17 cellular contexts compared by ENCODE assay signal in genomic region chr9:37618817-37619216, GRCh38. TPM values are rescaled to one million over a fixed set of nuclear protein-coding genes. Genes with fewer than 3 reads are reported as not detected.
DNase-seq lines count a peak whose midpoint lies in the region; FAIRE-seq and TF ChIP-seq lines count a peak whose summit lies in the region.
"Had no signal": no experiment of that assay in that cellular context is flagged by ENCODE, and none has a peak within 500 bp of the region (broad histone marks: within the 10 kb centered on the region; RNA-seq: fewer than 3 reads in every experiment).

No MANE protein-coding gene starts in this region.

- H3K36me3 ChIP-seq in SJCRH30, result no peaks in the 10 kb centered on the region
- no peaks in the 10 kb centered on the region for H3K36me3 ChIP-seq in small intestine (ENCODE audit: control insufficient read depth in 2 of 2, insufficient read depth in 2 of 2, low read length in 2 of 2)
- H3K36me3 ChIP-seq: gastroesophageal sphincter, Peyer's patch had no signal

- DNase-seq in HCEC 1CT, result peak; percentile 80
- no peak for DNase-seq in SJCRH30
- DNase-seq in fibroblast of the aortic adventitia (ENCODE audit: low read depth), result peak; percentile 42
- no peak for DNase-seq in urothelium cell line (ENCODE audit: low spot score)
- DNase-seq in small intestine, result no peak
- no peak for DNase-seq in activated CD4-positive, CD25-positive, alpha-beta regulatory T cell treated with anti-CD3 and anti-CD28 coated beads, Interleukin-2, amount 50 U/mL, for 72 hours
- DNase-seq in stimulated activated naive CD4-positive, alpha-beta T cell treated with Interleukin-2 at 50 U/mL for 16 hours (lab: John Stamatoyannopoulos, UW), result no peak
- DNase-seq: activated naive CD4-positive, alpha-beta T cell; CD4-positive, alpha-beta T cell; GDM1; NCI-H2029; NCI-H526; Peyer's patch; stimulated activated naive B cell treated with anti-CD40 and anti-IgM and Interleukin-4, amounts not matched to agents 10 μg/mL and 1 μg/mL and 100 μg/mL, for 72 hours; T-helper 1 cell had no signal

- no peak for TF ChIP-seq CTCF in fibroblast of the aortic adventitia (IDR thresholded peaks at IDR 0.05; ENCODE audit: insufficient read depth, low read length)

- H3K4me1 ChIP-seq in SJCRH30 (peaks cover 55% of the 10 kb centered on the region), small intestine (ENCODE audit: control insufficient read depth in 2 of 2, insufficient read depth in 1 of 2, low read depth in 1 of 2, low read length in 1 of 2) (peaks cover 0 to 5% of the 10 kb centered on the region in 2 donors)
- H3K4me1 ChIP-seq: gastroesophageal sphincter, Peyer's patch had no signal

- FAIRE-seq in urothelium cell line (lab: Jason Lieb, UNC), result peak; percentile 58
- FAIRE-seq in small intestine (lab: Jason Lieb, UNC), result no peak
- FAIRE-seq: GM19239 had no signal

- no peak overlapping the region for H3K4me3 ChIP-seq in SJCRH30
- H3K4me3 ChIP-seq in fibroblast of the aortic adventitia (ENCODE audit: low read depth, low read length), result no peak overlapping the region
- no peak overlapping the region for H3K4me3 ChIP-seq in small intestine (ENCODE audit: low read depth in 1 of 2, low read length in 2 of 2)
- H3K4me3 ChIP-seq: gastroesophageal sphincter, Peyer's patch had no signal

- no peaks in the 10 kb centered on the region for H3K9me3 ChIP-seq in SJCRH30 (replicated peaks)
- no peaks in the 10 kb centered on the region for H3K9me3 ChIP-seq in small intestine (ENCODE audit: control insufficient read depth, low read depth)
- H3K9me3 ChIP-seq: gastroesophageal sphincter, Peyer's patch had no signal

- H3K27ac ChIP-seq in SJCRH30, result 0 out of 2 replicates have a peak overlapping the region, but pooled peaks have one; percentile 13
- H3K27ac ChIP-seq in small intestine (ENCODE audit: low read depth in 1 of 2, low read length in 1 of 2), result no peak overlapping the region
- H3K27ac ChIP-seq: gastroesophageal sphincter, Peyer's patch had no signal

- 88 to 91% (median 90%) methylated on average over 4 of the region's 4 CpGs for WGBS in small intestine, 3 donors

- H3K27me3 ChIP-seq in SJCRH30, result no peaks in the 10 kb centered on the region
- no peaks in the 10 kb centered on the region for H3K27me3 ChIP-seq in small intestine (ENCODE audit: control insufficient read depth in 2 of 2, insufficient read depth in 2 of 2, low read length in 2 of 2)
- H3K27me3 ChIP-seq: Peyer's patch had no signal

RNA-seq across cellular contexts. Expression of gene TOMM5, which starts 26.4 kb away (rescaled TPM):
- total RNA-seq in SJCRH30 (2014; rRNA removed; shearing (Covaris generic)), result 396 and 418 TPM in 2 replicates
- total RNA-seq in fibroblast of the aortic adventitia (ENCODE audit: low replicate concordance), result 58.5 and 181 TPM in 2 replicates
- polyA plus RNA-seq in small intestine, result 100 to 1,000 TPM; 130 to 140 (median 138) TPM

RNA-seq across cellular contexts. Expression of gene FRMPD1, which starts 31.9 kb away (rescaled TPM):
- total RNA-seq in SJCRH30 (2014; rRNA removed; shearing (Covaris generic)), result 6.5 and 6.6 TPM in 2 replicates
- total RNA-seq in fibroblast of the aortic adventitia (ENCODE audit: low replicate concordance), result not detected in 2 replicates
- under 1 TPM in 1 of 3 donors, not detected in 2; 0.06 TPM for polyA plus RNA-seq in small intestine
- total RNA-seq: CD4-positive, alpha-beta T cell had no signal

RNA-seq across cellular contexts. Expression of gene FBXO10, which starts 42.6 kb away (rescaled TPM):
- total RNA-seq in SJCRH30 (2014; rRNA removed; shearing (Covaris generic)), result 31.3 and 32.2 TPM in 2 replicates
- total RNA-seq in fibroblast of the aortic adventitia (ENCODE audit: low replicate concordance), result 7.1 and 7.6 TPM in 2 replicates
- 1 to 10 TPM; 1.4 to 2.8 (median 2.0) TPM for polyA plus RNA-seq in small intestine

Comparison
In these comparisons a context has a peak if more than half of its experiments do, and no peak if none do; other contexts are left out.
1. DNase-seq: peak in HCEC 1CT (single experiment) and fibroblast of the aortic adventitia (single experiment); none in SJCRH30 (0 of 2), urothelium cell line (single experiment), small intestine (single experiment), activated CD4-positive, CD25-positive, alpha-beta regulatory T cell treated with anti-CD3 and anti-CD28 coated beads, Interleukin-2, amount 50 U/mL, for 72 hours (single experiment) and stimulated activated naive CD4-positive, alpha-beta T cell treated with Interleukin-2 at 50 U/mL for 16 hours (single experiment).